ENCODE assay signal across 19 cellular contexts in genomic region chrX:68870357-68870756, GRCh38. TPM values are rescaled to one million over a fixed set of nuclear protein-coding genes. Genes with fewer than 3 reads are reported as not detected.
A peak's percentile ranks its signal among the peaks of the same experiment; 100 is the strongest.
DNase-seq lines count a peak whose midpoint lies in the region; ATAC-seq and TF ChIP-seq lines count a peak whose summit lies in the region.
"Had no signal": no experiment of that assay in that cellular context is flagged by ENCODE, and none has a peak within 500 bp of the region (broad histone marks: within the 10 kb centered on the region; RNA-seq: fewer than 3 reads in every experiment).

No MANE protein-coding gene starts in this region.

- intact Hi-C loops in right cardiac atrium (cut with DNase I) (no loop called here), left ventricle myocardium superior (cut with micrococcal nuclease) (no loop called here), left colon (cut with DNase I, micrococcal nuclease) (no loop called here), transverse colon (cut with DNase I; ENCODE audit: low total_unique reads) (no loop called here), ovary (cut with DNase I) (no loop called here)

- H3K4me1 ChIP-seq in right cardiac atrium (ENCODE audit: control insufficient read depth, insufficient read depth, low read length) (peaks cover 2% of the 10 kb centered on the region), transverse colon (peaks cover 0 to 23% (median 0%) of the 10 kb centered on the region in 4 donors), ovary (ENCODE audit: insufficient read depth) (no peaks in the 10 kb centered on the region)

- H3K27me3 ChIP-seq in right cardiac atrium (ENCODE audit: control insufficient read depth, insufficient read depth) (no peaks in the 10 kb centered on the region), transverse colon (no peaks in the 10 kb centered on the region), ovary (no peaks in the 10 kb centered on the region)

- H3K4me3 ChIP-seq in right cardiac atrium (ENCODE audit: low read length) (no peak overlapping the region), transverse colon (no peak overlapping the region), ovary (no peak overlapping the region)
- H3K4me3 ChIP-seq: BLaER1, GM23248 had no signal

- no peak for TF ChIP-seq EP300 in transverse colon (IDR thresholded peaks at IDR 0.05; ENCODE audit: low read depth)
- no peak for TF ChIP-seq EP300 in ovary (IDR thresholded peaks at IDR 0.05)

- H3K27ac ChIP-seq in right cardiac atrium (ENCODE audit: low read length) (peak overlapping the region; percentile 27), transverse colon (peak overlapping the region in 3 of 4 donors; percentile 66 to 73 (median 71)), ovary (no peak overlapping the region)
- H3K27ac ChIP-seq: 22Rv1, BLaER1, C4-2B, GM23248 had no signal

- in situ Hi-C loops in transverse colon (cut with MboI; ENCODE audit: low pct_ligation_motif_present in 1 of 4, low pct_unique_long_range_greater_than_20kb in 1 of 4, low sequenced_read_pairs in 3 of 4): no loop called here

- TF ChIP-seq POLR2A in transverse colon (IDR thresholded peaks at IDR 0.05): no peak
- TF ChIP-seq POLR2A in ovary (IDR thresholded peaks at IDR 0.05): no peak

- TF ChIP-seq CTCF in transverse colon (IDR thresholded peaks at IDR 0.05) (no peak), ovary (IDR thresholded peaks at IDR 0.05) (no peak)

- DNase-seq in DMS53 (lab: John Stamatoyannopoulos, UW) (peak; percentile 7), DMS53 treated with DMSO at 0.1 percent for 48 hours (lab: John Stamatoyannopoulos, UW; ENCODE audit: unreplicated experiment) (no peak), right cardiac atrium (no peak), left ventricle myocardium superior (no peak), left colon (no peak), transverse colon (no peak), ovary (no peak), DMS79 (lab: John Stamatoyannopoulos, UW) (no peak)
- DNase-seq: Caco-2; CD4-positive, CD25-positive, alpha-beta regulatory T cell; CD8-positive, alpha-beta T cell; DMS153; DND-41; GM23248; H7; HCEC 1CT had no signal

- 77% methylated on average over 3 of the region's 3 CpGs for WGBS in right cardiac atrium
- 61% methylated on average over 3 of the region's 3 CpGs; no CpG with 5 or more reads in 1 of the 2 donors for WGBS in transverse colon (ENCODE audit: low coverage in 1 of 2), 2 donors
- WGBS in ovary, 3 donors: 58 to 76% (median 62%) methylated on average over 3 of the region's 3 CpGs

- ATAC-seq in right cardiac atrium (no peak), left ventricle myocardium superior (no peak), left colon (peak; percentile 39)
- ATAC-seq: CD8-positive, alpha-beta T cell had no signal

- no peaks in the 10 kb centered on the region for H3K36me3 ChIP-seq in transverse colon
- no peaks in the 10 kb centered on the region for H3K36me3 ChIP-seq in ovary
- H3K36me3 ChIP-seq: BLaER1 had no signal

- H3K9me3 ChIP-seq in right cardiac atrium (ENCODE audit: control insufficient read depth, low read length) (no peaks in the 10 kb centered on the region), transverse colon (no peaks in the 10 kb centered on the region), ovary (no peaks in the 10 kb centered on the region)
- H3K9me3 ChIP-seq: BLaER1, Caco-2 had no signal

RNA-seq across cellular contexts. Expression of gene EFNB1, which starts 41.5 kb away (rescaled TPM):
- 10 to 100 TPM; 18.6 to 28.0 (median 24.4) TPM for total RNA-seq in right cardiac atrium
- polyA plus RNA-seq in right cardiac atrium: 27.1 TPM
- 15.8 TPM for total RNA-seq in left ventricle myocardium superior
- 10 to 100 TPM; 68.5 to 80.0 TPM for total RNA-seq in left colon
- 10 to 100 TPM; 54.1 to 85.3 (median 69.0) TPM for total RNA-seq in transverse colon
- 10 to 100 TPM; 11.0 to 47.5 (median 26.2) TPM for total RNA-seq in ovary
- 10 to 100 TPM in 1 of 2 donors, 1 to 10 TPM in 1; 9.3 to 19.7 TPM for polyA plus RNA-seq in ovary

Comparison
In these comparisons a context has a peak if more than half of its experiments do, and no peak if none do; other contexts are left out.
1. H3K27ac ChIP-seq: peak in right cardiac atrium (single experiment) and transverse colon (3 of 4); none in ovary (0 of 2).